23 cellular contexts compared by ENCODE assay signal in the genomic region with DNA sequence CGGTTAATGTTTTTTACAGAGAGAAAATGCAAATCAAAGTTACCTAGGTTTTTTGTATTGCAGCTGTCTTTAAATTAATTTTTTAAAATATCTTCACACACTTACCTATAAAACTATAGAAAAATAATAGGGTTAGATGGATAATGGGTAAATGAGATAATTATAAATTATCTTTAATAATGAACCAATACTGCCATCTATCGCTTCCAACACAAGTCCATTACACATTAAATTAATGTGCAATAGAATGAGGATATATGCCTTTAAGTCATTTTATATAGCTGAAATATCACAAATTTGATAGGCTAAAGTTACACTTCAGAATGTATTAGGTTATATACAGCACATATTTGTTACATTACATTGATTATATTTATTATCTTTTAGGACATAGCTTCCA.
DNase-seq lines count a peak whose midpoint lies in the region; ATAC-seq and TF ChIP-seq lines count a peak whose summit lies in the region.
"Had no signal": no experiment of that assay in that cellular context is flagged by ENCODE, and none has a peak within 500 bp of the region (broad histone marks: within the 10 kb centered on the region; RNA-seq: fewer than 3 reads in every experiment).

No MANE protein-coding gene starts in this region.

- TF ChIP-seq CTCF in MCF 10A (IDR thresholded peaks at IDR 0.05; ENCODE audit: unreplicated experiment) (peak; percentile 18), mammary epithelial cell (conservative IDR thresholded peaks at IDR 0.05 in 1 of 2, IDR thresholded peaks at IDR 0.05 in 1 of 2; ENCODE audit: extremely low read depth in 1 of 2, insufficient read depth in 1 of 2, low read depth in 1 of 2, low read length in 2 of 2) (no peak), LNCaP clone FGC (IDR thresholded peaks at IDR 0.05; ENCODE audit: control insufficient read depth, extremely low read depth, insufficient read depth) (peak; percentile 45)

- DNase-seq in MCF 10A (ENCODE audit: unreplicated experiment), result no peak
- DNase-seq in mammary epithelial cell, result no peak
- no peak for DNase-seq in LNCaP clone FGC (ENCODE audit: low read depth)
- DNase-seq in SW480 (ENCODE audit: low spot score), result peak; percentile 24
- DNase-seq in NCI-H2227 treated with DMSO at 0.1 percent for 48 hours (lab: John Stamatoyannopoulos, UW), result no peak
- DNase-seq in EL, result no peak
- no peak for DNase-seq in activated naive CD4-positive, alpha-beta T cell treated with anti-CD3 and anti-CD28 coated beads for 36 hours
- DNase-seq: Caco-2; CD4-positive, alpha-beta memory T cell; DMS 273 treated with DMSO at 0.1 percent for 48 hours; DMS79 treated with DMSO at 0.1 percent for 48 hours; KBM-7; NCI-H1694; NCI-H2081; NCI-H2171; NCI-H446; SW 1271 had no signal

- H2AFZ ChIP-seq in mammary epithelial cell (ENCODE audit: low read depth, low read length), result no peak overlapping the region
- H2AFZ ChIP-seq: GM23338 had no signal

- H3K36me3 Mint-ChIP-seq in MCF 10A (ENCODE audit: insufficient read depth, unreplicated experiment), result no peaks in the 10 kb centered on the region
- H3K36me3 Mint-ChIP-seq in activated naive CD4-positive, alpha-beta T cell treated with anti-CD3 and anti-CD28 coated beads for 36 hours (ENCODE audit: low read depth), result no peaks in the 10 kb centered on the region
- H3K36me3 Mint-ChIP-seq: CD4-positive, alpha-beta memory T cell had no signal

- H3K9me3 Mint-ChIP-seq in MCF 10A (ENCODE audit: unreplicated experiment), result no peaks in the 10 kb centered on the region
- H3K9me3 Mint-ChIP-seq in activated naive CD4-positive, alpha-beta T cell treated with anti-CD3 and anti-CD28 coated beads for 36 hours, result no peaks in the 10 kb centered on the region

- H3K27ac Mint-ChIP-seq in MCF 10A (ENCODE audit: low read depth, unreplicated experiment), result no peak overlapping the region
- no peak overlapping the region for H3K27ac Mint-ChIP-seq in activated naive CD4-positive, alpha-beta T cell treated with anti-CD3 and anti-CD28 coated beads for 36 hours
- H3K27ac Mint-ChIP-seq: CD4-positive, alpha-beta memory T cell; GM23338 had no signal

- H3K27ac ChIP-seq in mammary epithelial cell (ENCODE audit: insufficient read depth, low read depth, low read length), result no peak overlapping the region
- H3K27ac ChIP-seq: BLaER1, SJSA1 had no signal

- WGBS in mammary epithelial cell (ENCODE audit: low coverage, missing lambda C conversion rate), result 9% methylated on average over 2 of the region's 2 CpGs

- no peak overlapping the region for H3K4me3 Mint-ChIP-seq in MCF 10A (ENCODE audit: unreplicated experiment)
- no peak overlapping the region for H3K4me3 Mint-ChIP-seq in activated naive CD4-positive, alpha-beta T cell treated with anti-CD3 and anti-CD28 coated beads for 36 hours
- H3K4me3 Mint-ChIP-seq: CD4-positive, alpha-beta memory T cell; GM23338 had no signal

- H3K79me2 ChIP-seq in mammary epithelial cell (ENCODE audit: insufficient read depth, low read length), result no peaks in the 10 kb centered on the region

- H4K20me1 ChIP-seq in mammary epithelial cell (ENCODE audit: insufficient read depth, low read length), result no peaks in the 10 kb centered on the region
- H4K20me1 ChIP-seq: BLaER1 had no signal

- intact Hi-C loops in MCF 10A (cut with micrococcal nuclease) (loop anchor here (10.0 kb wide), 1 partner anchor 600 kb away; no protein-coding TSS in a partner anchor), mammary epithelial cell (cut with micrococcal nuclease) (no loop called here)
- intact Hi-C loops in activated naive CD4-positive, alpha-beta T cell treated with anti-CD3 and anti-CD28 coated beads for 36 hours (cut with micrococcal nuclease), result no loop called here

- dilution Hi-C loops in mammary epithelial cell (cut with HindIII; ENCODE audit: low sequenced_read_pairs), result no loop called here

- BruUV-seq in MCF 10A (replicated peaks; lab: Mats Ljungman, UMichigan) (no TSS peak), mammary epithelial cell (replicated peaks; lab: Mats Ljungman, UMichigan) (no TSS peak)

- no peak overlapping the region for H3K9ac ChIP-seq in mammary epithelial cell (ENCODE audit: insufficient read depth, low read length)
- H3K9ac ChIP-seq: BLaER1 had no signal

- in situ Hi-C loops in mammary epithelial cell (cut with MboI; ENCODE audit: low sequenced_read_pairs in 2 of 2), result no loop called here

- CTCF ChIA-PET in MCF 10A (lab: Yijun Ruan, JAX) (interaction anchor here (1.0 kb wide), 1 partner anchor 25 kb away, joined by 3 read pairs; no protein-coding TSS in a partner anchor), mammary epithelial cell (lab: Charles Lee; ENCODE audit: low non-redundant PET) (no interaction called here)
- CTCF ChIA-PET in activated naive CD4-positive, alpha-beta T cell treated with anti-CD3 and anti-CD28 coated beads for 36 hours (lab: Charles Lee), result interaction anchor here (0.5 kb wide), 1 partner anchor 1344 kb away, joined by 4 read pairs; no protein-coding TSS in a partner anchor

- H3K36me3 ChIP-seq in mammary epithelial cell (ENCODE audit: insufficient read depth, low read length), result no peaks in the 10 kb centered on the region
- H3K36me3 ChIP-seq: BLaER1, SJSA1 had no signal

- H3K4me1 ChIP-seq in mammary epithelial cell (ENCODE audit: insufficient read depth, low read length), result no peaks in the 10 kb centered on the region
- H3K4me1 ChIP-seq: BLaER1, Caco-2, SJSA1 had no signal

- H3K4me3 ChIP-seq in mammary epithelial cell (replicated peaks in 1 of 3; ENCODE audit: insufficient read depth in 1 of 3, low read depth in 2 of 3, low read length in 3 of 3) (no peak overlapping the region), LNCaP clone FGC (ENCODE audit: low read depth, low read length) (no peak overlapping the region)
- H3K4me3 ChIP-seq: BLaER1, GM23338, SJSA1 had no signal

- no peaks in the 10 kb centered on the region for H3K27me3 ChIP-seq in mammary epithelial cell (ENCODE audit: insufficient read depth, low read length)
- H3K27me3 ChIP-seq: BLaER1, SJSA1 had no signal

- no peak for ATAC-seq in HG03196 (IDR thresholded peaks at IDR 0.05; ENCODE audit: unreplicated experiment)
- ATAC-seq: GM23338, HCT116, Right ventricle myocardium inferior had no signal

- H3K4me2 ChIP-seq in mammary epithelial cell (ENCODE audit: insufficient read depth, low read depth, low read length), result no peak overlapping the region
- H3K4me2 ChIP-seq: BLaER1, GM23338 had no signal

- POLR2A ChIA-PET in MCF 10A (lab: Yijun Ruan, JAX), result interaction anchor here (0.7 kb wide), 1 partner anchor 1795 kb away, joined by 3 read pairs; no protein-coding TSS in a partner anchor

- H3K9me3 ChIP-seq in mammary epithelial cell (replicated peaks; ENCODE audit: insufficient read depth, low read length), result peaks cover 24% of the 10 kb centered on the region
- H3K9me3 ChIP-seq: BLaER1, Caco-2, SJSA1 had no signal

- H3K4me1 Mint-ChIP-seq in MCF 10A (ENCODE audit: insufficient read depth, unreplicated experiment), result no peaks in the 10 kb centered on the region
- H3K4me1 Mint-ChIP-seq in activated naive CD4-positive, alpha-beta T cell treated with anti-CD3 and anti-CD28 coated beads for 36 hours (ENCODE audit: low read depth), result no peaks in the 10 kb centered on the region
- H3K4me1 Mint-ChIP-seq: CD4-positive, alpha-beta memory T cell had no signal

- H3K27me3 Mint-ChIP-seq in MCF 10A (ENCODE audit: insufficient read depth, unreplicated experiment), result no peaks in the 10 kb centered on the region
- no peaks in the 10 kb centered on the region for H3K27me3 Mint-ChIP-seq in activated naive CD4-positive, alpha-beta T cell treated with anti-CD3 and anti-CD28 coated beads for 36 hours (ENCODE audit: low read depth)
- H3K27me3 Mint-ChIP-seq: CD4-positive, alpha-beta memory T cell had no signal

Comparison
In these comparisons a context has a peak if more than half of its experiments do, and no peak if none do; other contexts are left out.
1. CTCF ChIP-seq: peak in MCF 10A (single experiment) and LNCaP clone FGC (single experiment); none in mammary epithelial cell (0 of 2).